ENCODE assay signal across 8 cellular contexts in the genomic region with DNA sequence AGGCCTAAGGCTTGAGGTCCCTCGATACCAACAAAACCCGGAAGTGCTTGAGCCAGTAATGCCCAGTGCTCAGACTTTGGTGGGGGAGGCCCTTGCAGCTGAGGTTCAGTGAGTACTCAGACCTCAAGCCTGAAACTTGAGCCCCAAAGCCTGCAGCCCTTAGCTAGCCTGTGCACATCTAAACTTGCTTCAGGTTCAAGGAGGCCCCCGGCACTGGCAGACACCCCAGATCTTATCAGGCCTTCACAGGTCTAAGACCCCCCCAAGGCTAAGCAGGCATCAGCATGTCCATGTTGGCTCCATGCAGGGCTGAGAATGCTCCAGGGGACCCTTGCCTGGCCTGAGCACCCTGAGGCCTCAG. TPM values are rescaled to one million over a fixed set of nuclear protein-coding genes. Genes with fewer than 3 reads are reported as not detected.
A peak's percentile ranks its signal among the peaks of the same experiment; 100 is the strongest.
DNase-seq lines count a peak whose midpoint lies in the region; ATAC-seq and TF ChIP-seq lines count a peak whose summit lies in the region.

No MANE protein-coding gene starts in this region.

- H3K4me3 Mint-ChIP-seq in Caco-2 (ENCODE audit: unreplicated experiment) (peak overlapping the region; percentile 81), nephron progenitor cell (peak overlapping the region; percentile 73)

- H3K9me3 ChIP-seq in Caco-2 (no peaks in the 10 kb centered on the region), colonic mucosa (no peaks in the 10 kb centered on the region)

- H3K36me3 ChIP-seq in Caco-2 (ENCODE audit: control insufficient read depth, insufficient read depth, low read length): no peaks in the 10 kb centered on the region
- H3K36me3 ChIP-seq in colonic mucosa: peaks cover 7% of the 10 kb centered on the region

- DNase-seq in Caco-2 (no peak), colonic mucosa (no peak), nephron progenitor cell (peak; percentile 23), NCI-H2081 treated with DMSO at 0.1 percent for 48 hours (lab: John Stamatoyannopoulos, UW) (no peak), COLO668 (lab: John Stamatoyannopoulos, UW; ENCODE audit: unreplicated experiment) (no peak), superior temporal gyrus (ENCODE audit: extremely low spot score) (no peak)
- DNase-seq in Jurkat, Clone E6-1 (ENCODE audit: low read depth, low spot score): no peak

- POLR2A ChIA-PET in Caco-2 (lab: Charles Lee): interaction anchor here (1.4 kb wide), 1 partner anchor 37 kb away, joined by 10 read pairs; a partner anchor contains a TSS

- TF ChIP-seq CTCF in Caco-2 (IDR thresholded peaks at IDR 0.05; ENCODE audit: insufficient read depth in 1 of 2, low read depth in 1 of 2, low read length in 1 of 2, severe bottlenecking in 1 of 2, unreplicated experiment in 1 of 2) (no peak), colonic mucosa (IDR thresholded peaks at IDR 0.05) (no peak), nephron progenitor cell (IDR thresholded peaks at IDR 0.05) (no peak)

- H3K27ac ChIP-seq in colonic mucosa: peak overlapping the region; percentile 58

- peak overlapping the region; percentile 55 to 60 for H3K9ac ChIP-seq in colonic mucosa (ENCODE audit: low read depth in 2 of 2, low read length in 2 of 2)

- no TSS peak for BruUV-seq in Caco-2 (replicated peaks; lab: Mats Ljungman, UMichigan)

- H3K4me3 ChIP-seq in Caco-2 (ENCODE audit: low read depth, low read length) (no peak overlapping the region), colonic mucosa (peak overlapping the region; percentile 91)
- peak overlapping the region; percentile 74; the same call in 1 of the 2 replicates for H3K4me3 ChIP-seq in Jurkat, Clone E6-1 (ENCODE audit: low read length)

- no peak for ATAC-seq in HG03159 (IDR thresholded peaks at IDR 0.05; ENCODE audit: unreplicated experiment)

- no peaks in the 10 kb centered on the region for H3K9me3 Mint-ChIP-seq in Caco-2 (ENCODE audit: unreplicated experiment)
- no peaks in the 10 kb centered on the region for H3K9me3 Mint-ChIP-seq in nephron progenitor cell

- H3K27me3 ChIP-seq in Caco-2 (replicated peaks; ENCODE audit: control insufficient read depth, insufficient read depth, low read length) (no peaks in the 10 kb centered on the region), colonic mucosa (no peaks in the 10 kb centered on the region)

- H3K36me3 Mint-ChIP-seq in Caco-2 (ENCODE audit: insufficient read depth, unreplicated experiment) (peaks cover 8% of the 10 kb centered on the region), nephron progenitor cell (ENCODE audit: low read depth) (no peaks in the 10 kb centered on the region)

- intact Hi-C loops in Caco-2 (cut with micrococcal nuclease; ENCODE audit: unreplicated experiment): no loop called here
- intact Hi-C loops in colonic mucosa (cut with DNase I): no loop called here

- H3K4me1 Mint-ChIP-seq in Caco-2 (ENCODE audit: low read depth, unreplicated experiment): peaks cover 5% of the 10 kb centered on the region
- peaks cover 34% of the 10 kb centered on the region for H3K4me1 Mint-ChIP-seq in nephron progenitor cell

- H3K27me3 Mint-ChIP-seq in Caco-2 (ENCODE audit: insufficient read depth, unreplicated experiment) (no peaks in the 10 kb centered on the region), nephron progenitor cell (ENCODE audit: low read depth, poor library complexity) (no peaks in the 10 kb centered on the region)

- peaks cover 4% of the 10 kb centered on the region for H3K4me1 ChIP-seq in Caco-2
- H3K4me1 ChIP-seq in colonic mucosa: peaks cover 13% of the 10 kb centered on the region

- CTCF ChIA-PET in Caco-2 (lab: Charles Lee): interaction anchor here (1.4 to 4.4 kb wide), 5 partner anchors 8 to 183 kb away, joined by 3 to 106 read pairs (median 45); a partner anchor contains a TSS

- no peak overlapping the region for H3K27ac Mint-ChIP-seq in Caco-2 (ENCODE audit: unreplicated experiment)
- H3K27ac Mint-ChIP-seq in nephron progenitor cell: no peak overlapping the region

RNA-seq across cellular contexts. Expression of a gene that starts 1.0 kb away (rescaled TPM):
- total RNA-seq in Caco-2 (2022) (6.3 and 7.4 TPM in 2 replicates), colonic mucosa (1 to 10 TPM; 4.5 to 5.0 TPM)
- 12.7 TPM for polyA plus RNA-seq in Jurkat, Clone E6-1 (2012; ENCODE audit: insufficient read depth, insufficient read length)

RNA-seq across cellular contexts. Expression of a gene that starts 23.6 kb away (rescaled TPM):
- not detected in 2 replicates for total RNA-seq in Caco-2 (2022)
- not detected for polyA plus RNA-seq in Jurkat, Clone E6-1 (2012; ENCODE audit: insufficient read depth, insufficient read length)
- total RNA-seq in colonic mucosa: under 1 TPM; 0.21 to 0.44 TPM

RNA-seq across cellular contexts. Expression of a gene that starts 36.4 kb away (rescaled TPM):
- total RNA-seq in Caco-2 (2022): 11.1 and 12.2 TPM in 2 replicates
- polyA plus RNA-seq in Jurkat, Clone E6-1 (2012; ENCODE audit: insufficient read depth, insufficient read length): 24.0 TPM
- total RNA-seq in colonic mucosa: 10 to 100 TPM; 34.3 to 35.8 TPM

RNA-seq across cellular contexts. Expression of a gene that starts 43.7 kb away (rescaled TPM):
- 8.0 and 9.7 TPM in 2 replicates for total RNA-seq in Caco-2 (2022)
- 1.0 TPM for polyA plus RNA-seq in Jurkat, Clone E6-1 (2012; ENCODE audit: insufficient read depth, insufficient read length)
- 10 to 100 TPM in 1 of 2 donors, 1 to 10 TPM in 1; 9.5 to 12.5 TPM for total RNA-seq in colonic mucosa
